14 cellular contexts compared by ENCODE assay signal in the genomic region with DNA sequence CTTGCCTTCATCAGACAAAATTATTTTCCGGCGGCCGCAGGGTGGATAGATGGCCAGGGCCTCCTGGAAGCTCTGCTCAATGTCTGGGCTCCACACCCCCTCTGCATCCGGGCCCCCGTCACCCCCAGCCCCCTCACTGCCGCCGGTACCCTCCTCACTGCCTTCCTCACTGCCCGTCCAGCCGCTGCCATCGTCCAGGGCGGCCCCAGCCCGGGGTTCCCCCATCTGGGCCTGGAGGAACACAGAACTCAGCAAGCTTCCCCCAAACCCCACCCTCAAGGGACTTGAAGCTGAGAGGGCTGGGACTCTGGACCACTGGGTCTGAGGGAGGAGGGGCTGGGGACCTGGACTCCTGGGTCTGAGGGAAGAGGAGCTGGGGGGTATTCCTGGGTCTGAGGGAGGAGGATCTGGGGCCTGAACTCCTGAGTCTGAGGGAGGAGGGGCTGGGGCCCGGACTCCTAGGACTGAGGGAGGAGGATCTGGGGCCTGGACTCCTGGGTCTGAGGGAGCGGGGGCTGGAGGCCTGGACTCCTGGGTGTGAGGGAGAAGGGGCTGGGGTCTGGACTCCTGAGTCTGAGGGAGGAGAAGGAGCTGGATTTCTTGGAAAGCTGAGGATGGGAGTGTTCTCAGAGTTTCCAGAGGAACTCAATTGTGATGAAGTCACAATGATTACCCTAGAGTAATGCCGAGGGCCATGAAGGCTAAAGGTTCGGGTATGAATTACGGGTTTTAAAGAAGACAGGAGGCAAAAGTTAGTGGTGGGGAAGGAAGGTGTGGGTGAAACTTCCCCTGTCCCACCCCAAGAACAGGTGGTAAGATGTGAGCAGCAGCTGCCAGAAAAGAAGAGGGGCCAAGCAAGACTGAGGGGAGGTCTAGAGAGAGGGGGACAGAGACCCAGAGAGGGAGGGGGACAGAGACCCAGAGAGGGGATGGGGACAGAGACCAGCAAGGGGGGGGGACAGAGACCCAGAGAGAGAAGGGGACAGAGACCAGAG. TPM values are rescaled to one million over a fixed set of nuclear protein-coding genes. Genes with fewer than 3 reads are reported as not detected.
DNase-seq lines count a peak whose midpoint lies in the region; ATAC-seq, FAIRE-seq and TF ChIP-seq lines count a peak whose summit lies in the region.
"Had no signal": no experiment of that assay in that cellular context is flagged by ENCODE, and none has a peak within 500 bp of the region (broad histone marks: within the 10 kb centered on the region; RNA-seq: fewer than 3 reads in every experiment).

No MANE protein-coding gene starts in this region.

- no peaks in the 10 kb centered on the region for H3K27me3 ChIP-seq in astrocyte (ENCODE audit: insufficient read depth, low read length)
- no peaks in the 10 kb centered on the region for H3K27me3 ChIP-seq in stomach smooth muscle (ENCODE audit: control insufficient read depth in 1 of 2, insufficient read depth in 2 of 2, low read length in 2 of 2)
- H3K27me3 ChIP-seq: SJSA1 had no signal

- DNase-seq in HFF-Myc (ENCODE audit: extremely low read depth, low read depth) (no peak), astrocyte (ENCODE audit: low read depth) (no peak), memory B cell (ENCODE audit: low spot score in 2 of 2) (no peak), iPS-NIHi7 (ENCODE audit: extremely low spot score) (no peak), HFFc6 (no peak), T-helper 2 cell (no peak)
- DNase-seq: activated CD4-positive, alpha-beta memory T cell treated with anti-CD3 and anti-CD28 coated beads, Interleukin-2, amount 10 ng/mL, durations not matched to agents 7 days and 5 days; activated naive CD8-positive, alpha-beta T cell treated with anti-CD3 and anti-CD28 coated beads, Interleukin-2, amount 10 ng/mL, durations not matched to agents 7 days and 5 days; NCI-H226; small intestine had no signal

- peaks cover 21% of the 10 kb centered on the region for H3K4me1 ChIP-seq in astrocyte (ENCODE audit: insufficient read depth, low read length)
- H3K4me1 ChIP-seq in stomach smooth muscle (ENCODE audit: control insufficient read depth, insufficient read depth, low read length): peaks cover 35% of the 10 kb centered on the region

- H3K4me3 ChIP-seq in HFF-Myc (replicated peaks; ENCODE audit: low read depth, low read length): peak overlapping the region; percentile 89
- H3K4me3 ChIP-seq in astrocyte (ENCODE audit: insufficient read depth, low read depth, low read length): no peak overlapping the region
- H3K4me3 ChIP-seq in stomach smooth muscle (ENCODE audit: low read length in 2 of 2): no peak overlapping the region

- H3K27ac ChIP-seq in astrocyte (ENCODE audit: low read depth, low read length): no peak overlapping the region
- H3K27ac ChIP-seq in stomach smooth muscle (ENCODE audit: low read length): peak overlapping the region; percentile 92

- H3K9ac ChIP-seq in astrocyte (ENCODE audit: low read length) (peak overlapping the region; percentile 98), stomach smooth muscle (ENCODE audit: low read length in 2 of 2) (peak overlapping the region in 1 of 2 donors; percentile 97)

- peak; percentile 31 for ATAC-seq in memory B cell (ENCODE audit: low read depth)
- ATAC-seq: K562, left lobe of liver had no signal

- H3K9me3 Mint-ChIP-seq in astrocyte (ENCODE audit: unreplicated experiment) (no peaks in the 10 kb centered on the region), memory B cell (no peaks in the 10 kb centered on the region), HFFc6 (no peaks in the 10 kb centered on the region)
- H3K9me3 Mint-ChIP-seq: activated CD4-positive, alpha-beta memory T cell treated with anti-CD3 and anti-CD28 coated beads, Interleukin-2, amount 10 ng/mL, durations not matched to agents 7 days and 5 days; activated naive CD8-positive, alpha-beta T cell treated with anti-CD3 and anti-CD28 coated beads, Interleukin-2, amount 10 ng/mL, durations not matched to agents 7 days and 5 days had no signal

- H3K27me3 Mint-ChIP-seq in astrocyte (ENCODE audit: low read depth, unreplicated experiment) (peaks cover under 1% of the 10 kb centered on the region), memory B cell (peaks cover 2% of the 10 kb centered on the region), HFFc6 (ENCODE audit: insufficient read depth) (peaks cover 6% of the 10 kb centered on the region)

- H4K20me1 ChIP-seq in astrocyte (ENCODE audit: insufficient read depth, low read length): peaks cover 24% of the 10 kb centered on the region

- no peak for FAIRE-seq in astrocyte (lab: Jason Lieb, UNC)
- FAIRE-seq: K562, small intestine had no signal

- peak overlapping the region; percentile 93 for H3K4me2 ChIP-seq in astrocyte (ENCODE audit: low read length)

- H3K36me3 Mint-ChIP-seq in astrocyte (ENCODE audit: low read depth, unreplicated experiment) (peaks cover 14% of the 10 kb centered on the region), memory B cell (no peaks in the 10 kb centered on the region), HFFc6 (ENCODE audit: low read depth) (peaks cover 11% of the 10 kb centered on the region; the same call in 1 of the 2 replicates)
- H3K36me3 Mint-ChIP-seq: activated naive CD8-positive, alpha-beta T cell treated with anti-CD3 and anti-CD28 coated beads, Interleukin-2, amount 10 ng/mL, durations not matched to agents 7 days and 5 days had no signal

- H3K36me3 ChIP-seq in astrocyte (ENCODE audit: insufficient read depth, low read length) (peaks cover 8% of the 10 kb centered on the region), stomach smooth muscle (ENCODE audit: control insufficient read depth in 2 of 2, insufficient read depth in 2 of 2, low read length in 2 of 2) (peaks cover 4 to 18% of the 10 kb centered on the region in 2 donors)

- no peak overlapping the region for H3K4me3 Mint-ChIP-seq in astrocyte (ENCODE audit: unreplicated experiment)
- peak overlapping the region; percentile 75 for H3K4me3 Mint-ChIP-seq in memory B cell
- no peak overlapping the region; the same call in 1 of the 2 replicates for H3K4me3 Mint-ChIP-seq in HFFc6
- H3K4me3 Mint-ChIP-seq: activated CD4-positive, alpha-beta memory T cell treated with anti-CD3 and anti-CD28 coated beads, Interleukin-2, amount 10 ng/mL, durations not matched to agents 7 days and 5 days; activated naive CD8-positive, alpha-beta T cell treated with anti-CD3 and anti-CD28 coated beads, Interleukin-2, amount 10 ng/mL, durations not matched to agents 7 days and 5 days had no signal

- no peaks in the 10 kb centered on the region for H3K9me3 ChIP-seq in astrocyte (ENCODE audit: insufficient read depth, low read depth, low read length)
- no peaks in the 10 kb centered on the region for H3K9me3 ChIP-seq in stomach smooth muscle (ENCODE audit: control insufficient read depth in 2 of 2, low read length in 2 of 2)
- H3K9me3 ChIP-seq: SJSA1 had no signal

- no peak for TF ChIP-seq CTCF in HFF-Myc (IDR thresholded peaks at IDR 0.05; ENCODE audit: low read depth, low read length, missing control alignments)
- TF ChIP-seq CTCF in astrocyte (IDR thresholded peaks at IDR 0.05; ENCODE audit: insufficient read depth, low read depth, low read length): no peak
- no peak for TF ChIP-seq CTCF in HFFc6 (IDR thresholded peaks at IDR 0.05)

- peaks cover 55% of the 10 kb centered on the region for H3K79me2 ChIP-seq in astrocyte (ENCODE audit: insufficient read depth, low read length)

- no peak overlapping the region for H2AFZ ChIP-seq in astrocyte (ENCODE audit: low read depth, low read length)

- H3K4me1 Mint-ChIP-seq in astrocyte (ENCODE audit: low read depth, unreplicated experiment): peaks cover 14% of the 10 kb centered on the region
- peaks cover 46% of the 10 kb centered on the region for H3K4me1 Mint-ChIP-seq in memory B cell
- H3K4me1 Mint-ChIP-seq in HFFc6 (ENCODE audit: low read depth): peaks cover 35% of the 10 kb centered on the region

- H3K27ac Mint-ChIP-seq in astrocyte (ENCODE audit: unreplicated experiment): peak overlapping the region; percentile 87
- H3K27ac Mint-ChIP-seq in memory B cell: no peak overlapping the region
- no peak overlapping the region; the same call in none of the 2 replicates for H3K27ac Mint-ChIP-seq in HFFc6
- H3K27ac Mint-ChIP-seq: activated CD4-positive, alpha-beta memory T cell treated with anti-CD3 and anti-CD28 coated beads, Interleukin-2, amount 10 ng/mL, durations not matched to agents 7 days and 5 days; activated naive CD8-positive, alpha-beta T cell treated with anti-CD3 and anti-CD28 coated beads, Interleukin-2, amount 10 ng/mL, durations not matched to agents 7 days and 5 days had no signal

RNA-seq across cellular contexts. Expression of a gene that starts 2.1 kb away (rescaled TPM):
- total RNA-seq in astrocyte: 46.5 and 58.2 TPM in 2 replicates
- total RNA-seq in HFFc6 (2021; fragmentation: NEBNext Ultra II Directional; extraction: Animal tissue kit (Norgen Biotek cat#: 25700)): 10 to 100 TPM; 16.5 to 23.1 (median 20.8) TPM
- total RNA-seq: activated CD4-positive, alpha-beta memory T cell treated with anti-CD3 and anti-CD28 coated beads, Interleukin-2, amount 10 ng/mL, durations not matched to agents 7 days and 5 days; activated naive CD8-positive, alpha-beta T cell treated with anti-CD3 and anti-CD28 coated beads, Interleukin-2, amount 10 ng/mL, durations not matched to agents 7 days and 5 days had no signal

RNA-seq across cellular contexts. Expression of a gene that starts 3.5 kb away (rescaled TPM):
- 0.89 and 1.1 TPM in 2 replicates for total RNA-seq in astrocyte
- not detected for total RNA-seq in HFFc6 (2021; fragmentation: NEBNext Ultra II Directional; extraction: Animal tissue kit (Norgen Biotek cat#: 25700))
- total RNA-seq: activated CD4-positive, alpha-beta memory T cell treated with anti-CD3 and anti-CD28 coated beads, Interleukin-2, amount 10 ng/mL, durations not matched to agents 7 days and 5 days; activated naive CD8-positive, alpha-beta T cell treated with anti-CD3 and anti-CD28 coated beads, Interleukin-2, amount 10 ng/mL, durations not matched to agents 7 days and 5 days; left lobe of liver had no signal

RNA-seq across cellular contexts. Expression of a gene that starts 24.9 kb away (rescaled TPM):
- total RNA-seq in astrocyte: 0.20 TPM in 1 of 2 replicates, not detected in the other
- total RNA-seq in HFFc6 (2021; fragmentation: NEBNext Ultra II Directional; extraction: Animal tissue kit (Norgen Biotek cat#: 25700)): not detected
- total RNA-seq: SJSA1 had no signal

RNA-seq across cellular contexts. Expression of a gene that starts 27.9 kb away (rescaled TPM):
- total RNA-seq in astrocyte: not detected in 2 replicates
- total RNA-seq in HFFc6 (2021; fragmentation: NEBNext Ultra II Directional; extraction: Animal tissue kit (Norgen Biotek cat#: 25700)): not detected
- total RNA-seq: activated naive CD8-positive, alpha-beta T cell treated with anti-CD3 and anti-CD28 coated beads, Interleukin-2, amount 10 ng/mL, durations not matched to agents 7 days and 5 days; left lobe of liver; SJSA1 had no signal

RNA-seq across cellular contexts. Expression of a gene that starts 35.2 kb away (rescaled TPM):
- 2.8 and 4.6 TPM in 2 replicates for total RNA-seq in astrocyte
- under 1 TPM in 5 of 6 experiments, not detected in 1; 0.26 to 0.53 (median 0.40) TPM for total RNA-seq in HFFc6 (2021; fragmentation: NEBNext Ultra II Directional; extraction: Animal tissue kit (Norgen Biotek cat#: 25700))
- total RNA-seq: SJSA1 had no signal
